2 cellular contexts compared by ENCODE assay signal in the genomic region with DNA sequence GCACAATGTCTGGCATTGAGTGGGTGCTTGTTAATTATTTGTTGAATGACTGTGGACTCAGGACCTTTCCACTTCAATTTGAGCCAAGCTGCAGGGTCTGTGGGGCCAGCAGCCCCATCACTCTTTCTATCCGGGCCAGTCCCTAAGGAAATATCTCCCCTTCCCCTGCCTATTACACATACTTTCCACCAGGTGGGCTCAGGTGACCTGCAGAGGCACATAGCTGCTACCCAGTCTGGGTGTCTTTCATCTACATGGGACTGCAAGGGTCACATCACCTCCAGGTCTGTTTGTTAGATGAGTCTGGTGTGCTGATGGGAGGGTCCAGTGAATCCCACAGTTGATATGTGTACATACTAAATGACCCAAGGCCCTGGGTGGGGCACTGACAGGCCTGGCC.
TF ChIP-seq lines count a peak whose summit lies in the region.

No MANE protein-coding gene starts in this region.

TF ChIP-seq in SK-N-SH, 30 proteins besides CTCF, POLR2A, EP300 and RAD21 (continued from another document):
- TF ChIP-seq ZBTB33 (IDR thresholded peaks at IDR 0.05; ENCODE audit: borderline replicate concordance, low read depth): no peak
- TF ChIP-seq JUND (IDR thresholded peaks at IDR 0.05): no peak
- no peak for TF ChIP-seq FOXJ3 (CRISPR knock-in tag; IDR thresholded peaks at IDR 0.05)
TF ChIP-seq in SK-N-SH: peak in this region for 0.

TF ChIP-seq in SK-N-SH treated with all-trans-retinoic acid at 6 μM for 48 hours, 23 proteins besides CTCF, POLR2A, EP300 and RAD21 (continued from another document):
- TF ChIP-seq PATZ1 (CRISPR knock-in tag; IDR thresholded peaks at IDR 0.05; ENCODE audit: borderline replicate concordance) (no peak), CSDC2 (CRISPR knock-in tag; IDR thresholded peaks at IDR 0.05) (no peak), TOX (CRISPR knock-in tag; IDR thresholded peaks at IDR 0.05; ENCODE audit: borderline replicate concordance) (no peak), ZNF565 (CRISPR knock-in tag; conservative IDR thresholded peaks at IDR 0.05; ENCODE audit: low read depth) (no peak), ZFP3 (CRISPR knock-in tag; IDR thresholded peaks at IDR 0.05) (no peak)
- TF ChIP-seq, protein P1, sequence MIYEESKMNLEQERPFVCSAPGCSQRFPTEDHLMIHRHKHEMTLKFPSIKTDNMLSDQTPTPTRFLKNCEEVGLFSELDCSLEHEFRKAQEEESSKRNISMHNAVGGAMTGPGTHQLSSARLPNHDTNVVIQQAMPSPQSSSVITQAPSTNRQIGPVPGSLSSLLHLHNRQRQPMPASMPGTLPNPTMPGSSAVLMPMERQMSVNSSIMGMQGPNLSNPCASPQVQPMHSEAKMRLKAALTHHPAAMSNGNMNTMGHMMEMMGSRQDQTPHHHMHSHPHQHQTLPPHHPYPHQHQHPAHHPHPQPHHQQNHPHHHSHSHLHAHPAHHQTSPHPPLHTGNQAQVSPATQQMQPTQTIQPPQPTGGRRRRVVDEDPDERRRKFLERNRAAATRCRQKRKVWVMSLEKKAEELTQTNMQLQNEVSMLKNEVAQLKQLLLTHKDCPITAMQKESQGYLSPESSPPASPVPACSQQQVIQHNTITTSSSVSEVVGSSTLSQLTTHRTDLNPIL (CRISPR knock-in tag; IDR thresholded peaks at IDR 0.05; ENCODE audit: low read depth): no peak
- TF ChIP-seq, protein P2, sequence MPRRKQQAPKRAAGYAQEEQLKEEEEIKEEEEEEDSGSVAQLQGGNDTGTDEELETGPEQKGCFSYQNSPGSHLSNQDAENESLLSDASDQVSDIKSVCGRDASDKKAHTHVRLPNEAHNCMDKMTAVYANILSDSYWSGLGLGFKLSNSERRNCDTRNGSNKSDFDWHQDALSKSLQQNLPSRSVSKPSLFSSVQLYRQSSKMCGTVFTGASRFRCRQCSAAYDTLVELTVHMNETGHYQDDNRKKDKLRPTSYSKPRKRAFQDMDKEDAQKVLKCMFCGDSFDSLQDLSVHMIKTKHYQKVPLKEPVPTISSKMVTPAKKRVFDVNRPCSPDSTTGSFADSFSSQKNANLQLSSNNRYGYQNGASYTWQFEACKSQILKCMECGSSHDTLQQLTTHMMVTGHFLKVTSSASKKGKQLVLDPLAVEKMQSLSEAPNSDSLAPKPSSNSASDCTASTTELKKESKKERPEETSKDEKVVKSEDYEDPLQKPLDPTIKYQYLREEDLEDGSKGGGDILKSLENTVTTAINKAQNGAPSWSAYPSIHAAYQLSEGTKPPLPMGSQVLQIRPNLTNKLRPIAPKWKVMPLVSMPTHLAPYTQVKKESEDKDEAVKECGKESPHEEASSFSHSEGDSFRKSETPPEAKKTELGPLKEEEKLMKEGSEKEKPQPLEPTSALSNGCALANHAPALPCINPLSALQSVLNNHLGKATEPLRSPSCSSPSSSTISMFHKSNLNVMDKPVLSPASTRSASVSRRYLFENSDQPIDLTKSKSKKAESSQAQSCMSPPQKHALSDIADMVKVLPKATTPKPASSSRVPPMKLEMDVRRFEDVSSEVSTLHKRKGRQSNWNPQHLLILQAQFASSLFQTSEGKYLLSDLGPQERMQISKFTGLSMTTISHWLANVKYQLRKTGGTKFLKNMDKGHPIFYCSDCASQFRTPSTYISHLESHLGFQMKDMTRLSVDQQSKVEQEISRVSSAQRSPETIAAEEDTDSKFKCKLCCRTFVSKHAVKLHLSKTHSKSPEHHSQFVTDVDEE (CRISPR knock-in tag; IDR thresholded peaks at IDR 0.05): no peak
